ENCODE assay signal across 30 cellular contexts in the genomic region with DNA sequence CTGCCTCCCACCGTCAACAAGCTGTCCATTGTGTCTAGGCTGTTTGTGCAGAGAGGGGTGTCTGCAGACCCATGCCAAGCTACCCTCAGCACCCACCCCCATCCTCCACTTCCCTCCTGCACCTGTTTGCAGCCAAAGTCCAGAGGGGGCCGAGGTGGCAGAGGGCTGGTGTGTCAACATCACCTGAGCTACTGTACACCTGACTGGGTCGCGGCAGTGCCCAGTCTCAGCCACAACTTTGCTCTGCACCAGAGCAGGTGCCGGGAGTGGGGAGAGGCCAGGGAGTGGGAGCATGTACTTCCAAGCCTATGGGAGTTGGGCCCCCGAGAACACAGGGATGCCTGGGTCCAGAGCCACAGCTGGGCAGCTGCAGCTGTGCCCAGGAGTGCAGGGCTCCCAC.
"Had no signal": no experiment of that assay in that cellular context is flagged by ENCODE, and none has a peak within 500 bp of the region (broad histone marks: within the 10 kb centered on the region; RNA-seq: fewer than 3 reads in every experiment).

No MANE protein-coding gene starts in this region.

- H3K9me3 ChIP-seq: ascending aorta, breast epithelium, colonic mucosa, esophagus squamous epithelium, gastroesophageal sphincter had no signal

- H3K27ac Mint-ChIP-seq: activated CD4-positive, alpha-beta memory T cell treated with anti-CD3 and anti-CD28 coated beads, Interleukin-2, amount 10 ng/mL, durations not matched to agents 7 days and 5 days; activated CD4-positive, alpha-beta T cell treated with anti-CD3 and anti-CD28 coated beads for 36 hours; activated CD4-positive, alpha-beta T cell treated with anti-CD3 and anti-CD28 coated beads, Interleukin-2, amount 10 ng/mL, durations not matched to agents 7 days and 5 days; activated naive CD4-positive, alpha-beta T cell treated with anti-CD3 and anti-CD28 coated beads, Interleukin-2, amount 10 ng/mL, durations not matched to agents 7 days and 5 days; activated naive CD4-positive, alpha-beta T cell treated with anti-CD3 and anti-CD28 coated beads, Interleukin-2, amount 50 U/mL, for 72 hours; activated naive CD8-positive, alpha-beta T cell treated with anti-CD3 and anti-CD28 coated beads, Interleukin-2, amount 10 ng/mL, durations not matched to agents 7 days and 5 days; activated T-cell treated with anti-CD3 and anti-CD28 coated beads, Interleukin-2, amount 50 U/mL, for 24 hours; activated T-cell treated with anti-CD3 and anti-CD28 coated beads, Interleukin-2, amount 50 U/mL, for 72 hours; brain had no signal

- H3K27ac ChIP-seq: ascending aorta, breast epithelium, cardiac muscle cell, colonic mucosa, epithelial cell of prostate, esophagus squamous epithelium, gastroesophageal sphincter had no signal

- H3K4me3 Mint-ChIP-seq: activated CD4-positive, alpha-beta memory T cell treated with anti-CD3 and anti-CD28 coated beads, Interleukin-2, amount 10 ng/mL, durations not matched to agents 7 days and 5 days; activated CD4-positive, alpha-beta T cell treated with anti-CD3 and anti-CD28 coated beads for 36 hours; activated CD4-positive, alpha-beta T cell treated with anti-CD3 and anti-CD28 coated beads, Interleukin-2, amount 10 ng/mL, durations not matched to agents 7 days and 5 days; activated naive CD4-positive, alpha-beta T cell treated with anti-CD3 and anti-CD28 coated beads, Interleukin-2, amount 10 ng/mL, durations not matched to agents 7 days and 5 days; activated naive CD8-positive, alpha-beta T cell treated with anti-CD3 and anti-CD28 coated beads, Interleukin-2, amount 10 ng/mL, durations not matched to agents 7 days and 5 days; activated T-cell treated with anti-CD3 and anti-CD28 coated beads, Interleukin-2, amount 50 U/mL, for 24 hours; activated T-cell treated with anti-CD3 and anti-CD28 coated beads, Interleukin-2, amount 50 U/mL, for 72 hours; brain had no signal

- DNase-seq: activated CD4-positive, alpha-beta memory T cell treated with anti-CD3 and anti-CD28 coated beads, Interleukin-2, amount 10 ng/mL, durations not matched to agents 7 days and 5 days; activated CD4-positive, alpha-beta T cell treated with anti-CD3 and anti-CD28 coated beads for 36 hours; activated CD4-positive, alpha-beta T cell treated with anti-CD3 and anti-CD28 coated beads, Interleukin-2, amount 10 ng/mL, durations not matched to agents 7 days and 5 days; activated CD4-positive, alpha-beta T cell treated with anti-CD3 and anti-CD28 coated beads, Interleukin-2, amount 50 U/mL, for 4 hours; activated CD4-positive, CD25-positive, alpha-beta regulatory T cell; activated CD4-positive, CD25-positive, alpha-beta regulatory T cell treated with anti-CD3 and anti-CD28 coated beads, Interleukin-2, amount 50 U/mL, for 72 hours; activated CD8-positive, alpha-beta memory T cell treated with anti-CD3 and anti-CD28 coated beads, Interleukin-2, amount 50 U/mL, for 48 hours; activated gamma-delta T cell; activated naive CD4-positive, alpha-beta T cell; activated naive CD4-positive, alpha-beta T cell treated with anti-CD3 and anti-CD28 coated beads, Interleukin-2, amount 10 ng/mL, durations not matched to agents 7 days and 5 days; activated naive CD8-positive, alpha-beta T cell treated with anti-CD3 and anti-CD28 coated beads, Interleukin-2, amount 10 ng/mL, durations not matched to agents 7 days and 5 days; activated T-cell treated with anti-CD3 and anti-CD28 coated beads for 4 hours; activated T-cell treated with anti-CD3 and anti-CD28 coated beads, Interleukin-2, amount 50 U/mL, for 24 hours; activated T-cell treated with anti-CD3 and anti-CD28 coated beads, Interleukin-2, amount 50 U/mL, for 72 hours; central memory CD4-positive, alpha-beta T cell; cerebellar nuclear complex; colonic mucosa; effector CD8-positive, alpha-beta T cell; esophagus squamous epithelium; foreskin melanocyte; head of caudate nucleus; T-helper 1 cell; T-helper 2 cell had no signal

- H3K4me1 ChIP-seq: ascending aorta, breast epithelium, colonic mucosa, esophagus squamous epithelium had no signal

- H3K27me3 ChIP-seq: ascending aorta, breast epithelium, cardiac muscle cell, colonic mucosa, esophagus squamous epithelium, gastroesophageal sphincter had no signal

- H3K4me3 ChIP-seq: ascending aorta, breast epithelium, cardiac muscle cell, colonic mucosa, esophagus squamous epithelium, gastroesophageal sphincter had no signal

- H3K36me3 ChIP-seq: ascending aorta, breast epithelium, cardiac muscle cell, colonic mucosa, esophagus squamous epithelium, gastroesophageal sphincter had no signal

- ATAC-seq: activated CD4-positive, alpha-beta T cell treated with anti-CD3 and anti-CD28 coated beads for 36 hours; activated naive CD4-positive, alpha-beta T cell treated with anti-CD3 and anti-CD28 coated beads, Interleukin-2, amount 50 U/mL, for 72 hours; activated T-cell treated with anti-CD3 and anti-CD28 coated beads, Interleukin-2, amount 50 U/mL, for 72 hours; gastroesophageal sphincter had no signal

- H3K27me3 Mint-ChIP-seq: activated CD4-positive, alpha-beta memory T cell treated with anti-CD3 and anti-CD28 coated beads, Interleukin-2, amount 10 ng/mL, durations not matched to agents 7 days and 5 days; activated naive CD4-positive, alpha-beta T cell treated with anti-CD3 and anti-CD28 coated beads, Interleukin-2, amount 10 ng/mL, durations not matched to agents 7 days and 5 days; brain had no signal

- H3K9me3 Mint-ChIP-seq: activated CD4-positive, alpha-beta memory T cell treated with anti-CD3 and anti-CD28 coated beads, Interleukin-2, amount 10 ng/mL, durations not matched to agents 7 days and 5 days; activated naive CD4-positive, alpha-beta T cell treated with anti-CD3 and anti-CD28 coated beads, Interleukin-2, amount 10 ng/mL, durations not matched to agents 7 days and 5 days; activated naive CD4-positive, alpha-beta T cell treated with anti-CD3 and anti-CD28 coated beads, Interleukin-2, amount 50 U/mL, for 72 hours; activated naive CD8-positive, alpha-beta T cell treated with anti-CD3 and anti-CD28 coated beads, Interleukin-2, amount 10 ng/mL, durations not matched to agents 7 days and 5 days; activated T-cell treated with anti-CD3 and anti-CD28 coated beads, Interleukin-2, amount 50 U/mL, for 24 hours; activated T-cell treated with anti-CD3 and anti-CD28 coated beads, Interleukin-2, amount 50 U/mL, for 72 hours had no signal
